Comparison of ENCODE assay signal across 1 cellular context in genomic region chr6:26455357-26455970, GRCh38.
TF ChIP-seq lines count a peak whose summit lies in the region.

No MANE protein-coding gene starts in this region.

TF ChIP-seq in GM12878, 131 proteins besides CTCF, POLR2A, EP300 and RAD21:
- TF ChIP-seq ZNF622 (IDR thresholded peaks at IDR 0.05) (no peak), ZNF24 (IDR thresholded peaks at IDR 0.05) (peak; percentile 54; the same call in 1 of the 2 replicates)
